Comparison of ENCODE assay signal across 18 cellular contexts in genomic region chr3:189718215-189718614, GRCh38.
"Had no signal": no experiment of that assay in that cellular context is flagged by ENCODE, and none has a peak within 500 bp of the region (broad histone marks: within the 10 kb centered on the region; RNA-seq: fewer than 3 reads in every experiment).

No MANE protein-coding gene starts in this region.

- H3K27me3 Mint-ChIP-seq: activated CD4-positive, alpha-beta memory T cell treated with anti-CD3 and anti-CD28 coated beads for 36 hours; activated CD8-positive, alpha-beta memory T cell treated with anti-CD3 and anti-CD28 coated beads, Interleukin-2, amount 10 ng/mL, durations not matched to agents 7 days and 5 days; activated naive CD4-positive, alpha-beta T cell treated with anti-CD3 and anti-CD28 coated beads, Interleukin-2, amount 50 U/mL, for 24 hours; naive B cell had no signal

- H3K36me3 Mint-ChIP-seq: activated CD4-positive, alpha-beta memory T cell treated with anti-CD3 and anti-CD28 coated beads for 36 hours; activated CD8-positive, alpha-beta memory T cell treated with anti-CD3 and anti-CD28 coated beads, Interleukin-2, amount 10 ng/mL, durations not matched to agents 7 days and 5 days; activated naive CD4-positive, alpha-beta T cell treated with anti-CD3 and anti-CD28 coated beads, Interleukin-2, amount 50 U/mL, for 24 hours; naive B cell had no signal

- H3K4me1 ChIP-seq: adrenal gland, testis, upper lobe of right lung had no signal

- DNase-seq: activated CD4-positive, alpha-beta memory T cell treated with anti-CD3 and anti-CD28 coated beads for 36 hours; activated CD4-positive, alpha-beta T cell treated with anti-CD3 and anti-CD28 coated beads for 1 hour; activated CD8-positive, alpha-beta memory T cell treated with anti-CD3 and anti-CD28 coated beads, Interleukin-2, amount 10 ng/mL, durations not matched to agents 7 days and 5 days; activated effector memory CD4-positive, alpha-beta T cell treated with anti-CD3 and anti-CD28 coated beads, Interleukin-2, amount 50 U/mL, for 16 hours; activated T-cell treated with anti-CD3 and anti-CD28 coated beads, Interleukin-2, amount 50 U/mL, for 4 hours; adrenal gland; dorsolateral prefrontal cortex; endodermal cell; erythroblast; naive B cell; ovary; stimulated activated CD4-positive, alpha-beta T cell treated with anti-CD3 and anti-CD28 coated beads, Interleukin-1b, Interleukin-23, amount 100 ng/mL, for 48 hours; stomach; T1000; testis; upper lobe of right lung had no signal

- H3K27me3 ChIP-seq: adrenal gland, ovary, stomach, testis, upper lobe of right lung had no signal

- H3K9me3 ChIP-seq: adrenal gland, ovary, stomach, testis, upper lobe of right lung had no signal

- H3K27ac ChIP-seq: adrenal gland, dorsolateral prefrontal cortex, ovary, stomach, testis, upper lobe of right lung had no signal

- H3K36me3 ChIP-seq: adrenal gland, ovary, stomach, upper lobe of right lung had no signal

- H3K4me3 Mint-ChIP-seq: activated CD4-positive, alpha-beta memory T cell treated with anti-CD3 and anti-CD28 coated beads for 36 hours; activated CD8-positive, alpha-beta memory T cell treated with anti-CD3 and anti-CD28 coated beads, Interleukin-2, amount 10 ng/mL, durations not matched to agents 7 days and 5 days; activated naive CD4-positive, alpha-beta T cell treated with anti-CD3 and anti-CD28 coated beads, Interleukin-2, amount 50 U/mL, for 24 hours; activated T-cell treated with anti-CD3 and anti-CD28 coated beads, Interleukin-2, amount 50 U/mL, for 4 hours; endodermal cell had no signal

- H3K27ac Mint-ChIP-seq: activated CD4-positive, alpha-beta memory T cell treated with anti-CD3 and anti-CD28 coated beads for 36 hours; activated CD8-positive, alpha-beta memory T cell treated with anti-CD3 and anti-CD28 coated beads, Interleukin-2, amount 10 ng/mL, durations not matched to agents 7 days and 5 days; activated naive CD4-positive, alpha-beta T cell treated with anti-CD3 and anti-CD28 coated beads, Interleukin-2, amount 50 U/mL, for 24 hours; endodermal cell; naive B cell had no signal

- H3K4me3 ChIP-seq: adrenal gland, dorsolateral prefrontal cortex, lung, ovary, stomach, testis, upper lobe of right lung had no signal

- H3K9me3 Mint-ChIP-seq: activated CD4-positive, alpha-beta memory T cell treated with anti-CD3 and anti-CD28 coated beads for 36 hours; activated naive CD4-positive, alpha-beta T cell treated with anti-CD3 and anti-CD28 coated beads, Interleukin-2, amount 50 U/mL, for 24 hours; activated T-cell treated with anti-CD3 and anti-CD28 coated beads, Interleukin-2, amount 50 U/mL, for 4 hours; endodermal cell; naive B cell had no signal

- H3K4me1 Mint-ChIP-seq: naive B cell had no signal

- ATAC-seq: activated CD8-positive, alpha-beta memory T cell treated with anti-CD3 and anti-CD28 coated beads, Interleukin-2, amount 10 ng/mL, durations not matched to agents 7 days and 5 days; activated T-cell treated with anti-CD3 and anti-CD28 coated beads, Interleukin-2, amount 50 U/mL, for 4 hours; upper lobe of right lung had no signal
